21 cellular contexts compared by ENCODE assay signal in the genomic region with DNA sequence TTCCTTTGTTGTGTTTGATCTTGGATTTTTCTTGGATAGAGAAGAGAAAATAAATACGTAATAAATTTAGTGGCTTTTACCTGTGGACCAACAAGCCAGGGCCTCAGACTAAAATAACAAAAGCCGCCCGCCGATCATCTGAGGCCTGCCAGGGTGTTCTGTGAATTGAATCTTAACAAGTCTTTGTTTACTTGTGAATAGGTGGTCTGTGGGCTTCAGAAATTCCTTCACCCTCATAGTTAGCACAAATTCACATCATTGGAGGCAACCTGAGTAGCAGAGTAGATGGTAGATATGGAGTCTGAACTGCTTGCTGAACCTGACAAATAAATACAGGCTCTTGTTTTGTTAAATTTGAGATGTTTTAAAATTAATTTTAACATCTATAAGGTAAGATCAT.
"Had no signal": no experiment of that assay in that cellular context is flagged by ENCODE, and none has a peak within 500 bp of the region (broad histone marks: within the 10 kb centered on the region; RNA-seq: fewer than 3 reads in every experiment).

No MANE protein-coding gene starts in this region.

- H3K4me1 ChIP-seq: body of pancreas, colonic mucosa, parathyroid adenoma, tibial nerve had no signal

- H3K4me3 ChIP-seq: body of pancreas, colonic mucosa, tibial nerve had no signal

- H3K27me3 ChIP-seq: body of pancreas, colonic mucosa, tibial nerve had no signal

- H3K9me3 ChIP-seq: body of pancreas, colonic mucosa, tibial nerve had no signal

- H3K9ac ChIP-seq: parathyroid adenoma had no signal

- ATAC-seq: activated T-cell treated with anti-CD3 and anti-CD28 coated beads, Interleukin-2, amount 50 U/mL, for 72 hours; body of pancreas; left cardiac atrium; left ventricle myocardium superior; right cardiac atrium had no signal

- DNase-seq: activated B cell treated with CpG ODN at 0.5 μM for 24 hours; activated CD4-positive, alpha-beta T cell treated with anti-CD3 and anti-CD28 coated beads, Interleukin-2, amount 50 U/mL, for 1 hour; activated naive CD4-positive, alpha-beta T cell treated with Interleukin-2 at 50 U/mL for 16 hours; activated T-cell treated with anti-CD3 and anti-CD28 coated beads for 4 hours; activated T-cell treated with anti-CD3 and anti-CD28 coated beads, Interleukin-2, amount 50 U/mL, for 72 hours; anterior cingulate cortex; body of pancreas; cerebellar nuclear complex; colonic mucosa; effector CD8-positive, alpha-beta T cell; islet precursor cell; left cardiac atrium; left ventricle myocardium superior; occipital lobe; right cardiac atrium; stimulated activated CD4-positive, alpha-beta T cell treated with anti-CD3 and anti-CD28 coated beads, Interleukin-15, amount 100 ng/mL, for 24 hours; stimulated activated CD4-positive, alpha-beta T cell treated with anti-CD3 and anti-CD28 coated beads, Interleukin-2, amount 100 ng/mL, for 24 hours; stimulated activated naive CD4-positive, alpha-beta T cell; T-helper 2 cell had no signal

- H3K27ac ChIP-seq: body of pancreas, colonic mucosa, parathyroid adenoma, tibial nerve had no signal

- H3K79me2 ChIP-seq: parathyroid adenoma had no signal

- H2AFZ ChIP-seq: parathyroid adenoma had no signal

- H3K36me3 ChIP-seq: colonic mucosa, tibial nerve had no signal
